In genomic region chr11:82869657-82870056, GRCh38 we compare ENCODE assay signal across 25 cellular contexts. TPM values are rescaled to one million over a fixed set of nuclear protein-coding genes. Genes with fewer than 3 reads are reported as not detected.
DNase-seq lines count a peak whose midpoint lies in the region; ATAC-seq and TF ChIP-seq lines count a peak whose summit lies in the region.
"Had no signal": no experiment of that assay in that cellular context is flagged by ENCODE, and none has a peak within 500 bp of the region (broad histone marks: within the 10 kb centered on the region; RNA-seq: fewer than 3 reads in every experiment).

No MANE protein-coding gene starts in this region.

- H3K27ac ChIP-seq in right atrium auricular region: no peak overlapping the region
- H3K27ac ChIP-seq in mesenchymal stem cell (ENCODE audit: low read length, poor library complexity, severe bottlenecking): no peak overlapping the region
- H3K27ac ChIP-seq in aorta (ENCODE audit: low read depth in 1 of 2, low read length in 2 of 2): no peak overlapping the region
- H3K27ac ChIP-seq: body of pancreas, colonic mucosa, stomach, upper lobe of left lung had no signal

- no peak overlapping the region for H3K4ac ChIP-seq in mesenchymal stem cell (ENCODE audit: low read depth in 1 of 2, low read length in 2 of 2)

- no peak overlapping the region for H2BK15ac ChIP-seq in mesenchymal stem cell (ENCODE audit: low read depth, poor library complexity, severe bottlenecking)

- H3K9me3 ChIP-seq in right atrium auricular region (no peaks in the 10 kb centered on the region), mesenchymal stem cell (ENCODE audit: control insufficient read depth, low read length) (no peaks in the 10 kb centered on the region), aorta (ENCODE audit: control insufficient read depth, low read length) (no peaks in the 10 kb centered on the region)
- H3K9me3 ChIP-seq: body of pancreas, colonic mucosa, HAP-1, MG63, stomach, upper lobe of left lung had no signal

- H2AFZ ChIP-seq in mesenchymal stem cell (ENCODE audit: low read depth, low read length): no peak overlapping the region

- DNase-seq in Right ventricle myocardium superior (no peak), right atrium auricular region (ENCODE audit: low spot score) (no peak), fibroblast of villous mesenchyme (ENCODE audit: low read depth) (peak; percentile 41), mesenchymal stem cell (peak; percentile 17), aorta (no peak), hepatic stellate cell (ENCODE audit: low spot score) (no peak)
- no peak for DNase-seq in activated T-cell treated with anti-CD3 and anti-CD28 coated beads, Interleukin-2, amount 50 U/mL, for 1 hour
- DNase-seq: activated CD4-positive, alpha-beta T cell treated with anti-CD3 and anti-CD28 coated beads for 1 hour; activated CD8-positive, alpha-beta memory T cell treated with anti-CD3 and anti-CD28 coated beads for 24 hours; activated naive CD8-positive, alpha-beta T cell treated with anti-CD3 and anti-CD28 coated beads for 36 hours; activated T-cell treated with anti-CD3 and anti-CD28 coated beads, Interleukin-2, amount 50 U/mL, for 72 hours; C1 segment of cervical spinal cord; colonic mucosa; DMS 273 treated with DMSO at 0.1 percent for 48 hours; GF-D8; MG63; NCI-H2227 treated with DMSO at 0.1 percent for 48 hours; stimulated activated CD4-positive, alpha-beta T cell treated with anti-CD3 and anti-CD28 coated beads, Interleukin-2, amount 100 ng/mL, for 24 hours; stomach had no signal

- H3K4me1 ChIP-seq in right atrium auricular region (peaks cover 0 to 33% of the 10 kb centered on the region in 2 donors), mesenchymal stem cell (ENCODE audit: control insufficient read depth, insufficient read depth, low read depth, low read length) (no peaks in the 10 kb centered on the region), aorta (ENCODE audit: control insufficient read depth in 1 of 2, insufficient read depth in 2 of 2, low read length in 2 of 2) (peaks cover 0 to 4% of the 10 kb centered on the region in 2 donors)
- H3K4me1 ChIP-seq: body of pancreas, colonic mucosa had no signal

- no peaks in the 10 kb centered on the region for H3K27me3 ChIP-seq in right atrium auricular region
- H3K27me3 ChIP-seq in mesenchymal stem cell (ENCODE audit: control insufficient read depth in 1 of 2, insufficient read depth in 1 of 2, low read length in 2 of 2): no peaks in the 10 kb centered on the region
- no peaks in the 10 kb centered on the region for H3K27me3 ChIP-seq in aorta (ENCODE audit: control insufficient read depth in 1 of 2, insufficient read depth in 2 of 2, low read length in 1 of 2)
- H3K27me3 ChIP-seq: body of pancreas, colonic mucosa, MG63, stomach, upper lobe of left lung had no signal

- H3K4me3 ChIP-seq in right atrium auricular region (no peak overlapping the region), fibroblast of villous mesenchyme (ENCODE audit: low read depth, low read length) (no peak overlapping the region), mesenchymal stem cell (ENCODE audit: insufficient read depth in 1 of 2, low read depth in 1 of 2, low read length in 2 of 2) (no peak overlapping the region), aorta (ENCODE audit: low read length in 2 of 2) (no peak overlapping the region)
- H3K4me3 ChIP-seq: body of pancreas, colonic mucosa, GM12878, HAP-1, MG63, stomach, upper lobe of left lung had no signal

- ATAC-seq in Right ventricle myocardium superior (ENCODE audit: poor library complexity): peak; percentile 60
- peak; percentile 67 for ATAC-seq in aorta (ENCODE audit: low FRiP score)
- ATAC-seq in GM18517 (IDR thresholded peaks at IDR 0.05; ENCODE audit: unreplicated experiment): no peak
- ATAC-seq: activated T-cell treated with anti-CD3 and anti-CD28 coated beads, Interleukin-2, amount 50 U/mL, for 72 hours; body of pancreas; GM12878; SK-N-SH treated with all-trans-retinoic acid at 6 μM for 48 hours had no signal

- no peak overlapping the region for H4K8ac ChIP-seq in mesenchymal stem cell (ENCODE audit: low read length)

- no peak for TF ChIP-seq CTCF in right atrium auricular region (IDR thresholded peaks at IDR 0.05)
- TF ChIP-seq CTCF in fibroblast of villous mesenchyme (IDR thresholded peaks at IDR 0.05; ENCODE audit: insufficient read depth, low read depth, low read length): no peak

- no peak overlapping the region for H3K23ac ChIP-seq in mesenchymal stem cell (ENCODE audit: low read length in 2 of 2)

- no peak overlapping the region for H4K91ac ChIP-seq in mesenchymal stem cell (ENCODE audit: low read length)

- H2AK5ac ChIP-seq in mesenchymal stem cell (ENCODE audit: low read length, severe bottlenecking): no peak overlapping the region

- no peak overlapping the region for H3K4me2 ChIP-seq in mesenchymal stem cell (ENCODE audit: low read length, poor library complexity, severe bottlenecking)

- no peak overlapping the region for H3K18ac ChIP-seq in mesenchymal stem cell (ENCODE audit: low read depth in 1 of 2, low read length in 2 of 2)

- no peak overlapping the region for H2BK5ac ChIP-seq in mesenchymal stem cell (ENCODE audit: low read depth, low read length, poor library complexity, severe bottlenecking)

- H3K36me3 ChIP-seq in right atrium auricular region (no peaks in the 10 kb centered on the region), mesenchymal stem cell (ENCODE audit: control insufficient read depth in 1 of 2, insufficient read depth in 2 of 2, low read depth in 1 of 2, low read length in 2 of 2) (no peaks in the 10 kb centered on the region), aorta (ENCODE audit: control insufficient read depth in 1 of 2, insufficient read depth in 2 of 2, low read length in 1 of 2) (no peaks in the 10 kb centered on the region)
- H3K36me3 ChIP-seq: colonic mucosa, HAP-1, MG63, stomach, upper lobe of left lung had no signal

- H3K9ac ChIP-seq in mesenchymal stem cell (ENCODE audit: low read length): no peak overlapping the region

- intact Hi-C loops in Right ventricle myocardium superior (cut with DNase I) (loop anchor here (10.0 kb wide), 1 partner anchor 155 kb away; no protein-coding TSS in a partner anchor), aorta (cut with DNase I) (loop anchor here in 1 of 2 donors (10.0 kb wide), 1 partner anchor 945 kb away; no protein-coding TSS in a partner anchor)

- H2BK12ac ChIP-seq in mesenchymal stem cell (ENCODE audit: low read length in 2 of 2): no peak overlapping the region

- H3K79me1 ChIP-seq in mesenchymal stem cell (replicated peaks; ENCODE audit: low read length, poor library complexity, severe bottlenecking): peaks cover 10% of the 10 kb centered on the region

- no peak overlapping the region for H3K14ac ChIP-seq in mesenchymal stem cell (ENCODE audit: low read length in 2 of 2)

- H2BK120ac ChIP-seq in mesenchymal stem cell (ENCODE audit: low read depth, low read length): no peak overlapping the region

RNA-seq across cellular contexts. Expression of gene PRCP, which starts 30.6 kb away (rescaled TPM):
- 37.2 TPM for total RNA-seq in Right ventricle myocardium superior
- total RNA-seq in right atrium auricular region: 10 to 100 TPM; 52.5 to 60.1 TPM
- total RNA-seq in fibroblast of villous mesenchyme: 25.4 and 37.1 TPM in 2 replicates
- 68.1 TPM for polyA plus RNA-seq in mesenchymal stem cell (2013, experiment 1 of 2)
- polyA plus RNA-seq in mesenchymal stem cell (2013, experiment 2 of 2): 71.3 TPM
- total RNA-seq in aorta: 100 to 1,000 TPM in 1 of 2 donors, 10 to 100 TPM in 1; 93.7 to 183 TPM
- polyA plus RNA-seq in aorta: 10 to 100 TPM; 26.2 to 38.9 TPM

RNA-seq across cellular contexts. Expression of gene DDIAS, which starts 31.9 kb away (rescaled TPM):
- total RNA-seq in Right ventricle myocardium superior: 0.89 TPM
- total RNA-seq in right atrium auricular region: 1 to 10 TPM in 1 of 2 donors, under 1 TPM in 1; 0.55 to 2.0 TPM
- 1.9 and 5.6 TPM in 2 replicates for total RNA-seq in fibroblast of villous mesenchyme
- polyA plus RNA-seq in mesenchymal stem cell (2013, experiment 1 of 2): 1.3 TPM
- 1.2 TPM for polyA plus RNA-seq in mesenchymal stem cell (2013, experiment 2 of 2)
- 1 to 10 TPM in 1 of 2 donors, under 1 TPM in 1; 0.49 to 3.1 TPM for total RNA-seq in aorta
- polyA plus RNA-seq in aorta: 1 to 10 TPM in 1 of 2 donors, under 1 TPM in 1; 0.18 to 4.1 TPM
- total RNA-seq: body of pancreas had no signal

Comparison
In these comparisons a context has a peak if more than half of its experiments do, and no peak if none do; other contexts are left out.
1. DNase-seq: peak in fibroblast of villous mesenchyme (single experiment) and mesenchymal stem cell (single experiment); none in Right ventricle myocardium superior (single experiment), right atrium auricular region (single experiment), aorta (0 of 2), activated T-cell treated with anti-CD3 and anti-CD28 coated beads, Interleukin-2, amount 50 U/mL, for 1 hour (single experiment) and hepatic stellate cell (single experiment).